Comparison of ENCODE assay signal across 8 cellular contexts in the genomic region with DNA sequence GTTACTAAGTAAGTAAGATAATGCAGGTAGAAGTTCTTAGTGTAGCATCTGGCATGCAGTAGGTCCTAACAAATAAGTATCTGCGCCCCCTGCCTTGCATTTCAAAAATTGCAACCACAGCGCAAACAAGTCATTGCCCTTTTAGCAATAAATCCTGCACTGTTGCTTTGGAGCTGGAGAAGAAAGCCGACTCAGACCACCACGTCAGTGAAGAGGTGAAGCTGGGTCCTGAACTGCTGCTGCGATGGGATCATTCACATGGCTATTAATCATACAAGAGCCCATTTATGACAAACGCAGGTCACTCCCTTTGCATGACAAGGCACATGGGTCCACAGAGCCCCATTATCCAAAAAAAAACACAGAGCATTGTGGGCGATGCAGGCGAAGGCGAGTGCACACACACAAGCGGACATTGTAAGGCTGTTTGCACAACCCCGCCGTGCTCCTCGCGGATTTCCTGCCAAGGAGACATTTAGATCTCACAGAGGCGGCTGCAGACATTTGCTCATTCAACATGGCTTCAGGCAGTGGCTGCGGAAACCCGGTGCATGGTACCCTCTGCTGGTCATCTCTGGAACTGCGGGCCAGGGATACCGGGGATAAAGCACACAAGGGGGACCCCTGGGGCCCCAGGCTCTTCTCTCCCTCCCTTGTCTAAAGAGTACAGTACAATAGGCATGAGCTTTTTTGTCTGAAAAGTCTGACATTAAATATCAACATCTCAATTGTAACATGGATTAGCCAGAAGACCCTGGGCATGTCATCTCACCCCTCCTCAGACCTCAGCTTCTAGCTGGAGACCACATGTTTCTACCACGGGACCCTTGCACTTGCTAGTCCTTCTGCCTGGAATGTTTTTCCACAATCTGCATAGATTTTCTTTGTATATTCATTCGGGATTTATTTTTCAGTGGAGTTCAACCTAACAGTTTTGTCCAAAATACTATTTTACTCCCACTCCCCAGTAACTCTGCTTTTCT. TPM values are rescaled to one million over a fixed set of nuclear protein-coding genes. Genes with fewer than 3 reads are reported as not detected.
DNase-seq lines count a peak whose midpoint lies in the region; TF ChIP-seq lines count a peak whose summit lies in the region.

No MANE protein-coding gene starts in this region.

- no CpG with 5 or more reads among the region's 21 CpGs for WGBS in H9 (ENCODE audit: extremely low coverage, insufficient read length, low lambda C conversion rate)
- 6% methylated on average over 21 of the region's 21 CpGs for WGBS in thymus

- H3K36me3 ChIP-seq in thymus (ENCODE audit: control insufficient read depth, insufficient read depth), result no peaks in the 10 kb centered on the region

- H2BK5ac ChIP-seq in H9 (ENCODE audit: insufficient read length, low read length), result no peak overlapping the region

- no peak overlapping the region for H3K27ac ChIP-seq in H9 (ENCODE audit: insufficient read length, low read depth, low read length)
- H3K27ac ChIP-seq in thymus (ENCODE audit: low read depth), result peak overlapping the region; percentile 82

- H3K4me3 ChIP-seq in thymus (ENCODE audit: low read length), result peak overlapping the region; percentile 46

- H3K27me3 ChIP-seq in H9 (ENCODE audit: insufficient read depth, low read length), result no peaks in the 10 kb centered on the region
- no peaks in the 10 kb centered on the region for H3K27me3 ChIP-seq in thymus (ENCODE audit: control insufficient read depth, insufficient read depth)

- H2BK12ac ChIP-seq in H9 (ENCODE audit: insufficient read length, low read depth, low read length), result no peak overlapping the region

- H3K27me3 Mint-ChIP-seq in H9 (ENCODE audit: low read depth) (no peaks in the 10 kb centered on the region), osteocyte (ENCODE audit: unreplicated experiment) (peaks cover 16% of the 10 kb centered on the region)

- no peaks in the 10 kb centered on the region for H3K36me3 Mint-ChIP-seq in H9 (ENCODE audit: insufficient read depth in 1 of 3, low read depth in 3 of 3)
- no peaks in the 10 kb centered on the region for H3K36me3 Mint-ChIP-seq in osteocyte (ENCODE audit: unreplicated experiment)

- DNase-seq in GF-D8 (lab: John Stamatoyannopoulos, UW) (peak; percentile 13), H9 (peak; percentile 86), LoVo (ENCODE audit: low spot score) (peak; percentile 70), SK-MEL-5 (ENCODE audit: low read depth, low spot score) (peak; percentile 89), head of caudate nucleus (peak; percentile 77 to 97 (median 92)), osteocyte (ENCODE audit: extremely low spot score, unreplicated experiment) (peak; percentile 95)
- peak; percentile 87 for DNase-seq in activated naive CD4-positive, alpha-beta T cell treated with anti-CD3 and anti-CD28 coated beads, Interleukin-2, amount 50 U/mL, for 16 hours

- H3K56ac ChIP-seq in H9 (ENCODE audit: insufficient read length, low read depth, low read length), result no peak overlapping the region

- H3K27ac Mint-ChIP-seq in H9 (peak overlapping the region; percentile 72 to 98 (median 98); a peak in 5 of 7 replicates), osteocyte (ENCODE audit: unreplicated experiment) (peak overlapping the region; percentile 36)

- no peaks in the 10 kb centered on the region for H3K9me3 ChIP-seq in H9 (ENCODE audit: control insufficient read depth, low read depth, low read length)
- H3K9me3 ChIP-seq in thymus (ENCODE audit: control insufficient read depth), result no peaks in the 10 kb centered on the region

- H3K4me2 ChIP-seq in H9 (ENCODE audit: insufficient read depth, insufficient read length, low read length), result peak overlapping the region; percentile 73

- peaks cover 7 to 8% of the 10 kb centered on the region in 2 experiments; a peak in 2 of 4 replicates for H3K4me1 Mint-ChIP-seq in H9
- H3K4me1 Mint-ChIP-seq in osteocyte (ENCODE audit: unreplicated experiment), result peaks cover 4% of the 10 kb centered on the region

- H3K4me1 ChIP-seq in H9 (ENCODE audit: insufficient read depth, low read length) (no peaks in the 10 kb centered on the region), thymus (ENCODE audit: control insufficient read depth, insufficient read depth, low read length) (peaks cover 2% of the 10 kb centered on the region)

- intact Hi-C loops in head of caudate nucleus (cut with DNase I), result loop anchor here (5.0 kb wide), 2 partner anchors 57 to 667 kb away; partner anchors contain the start of gene MYCN

- no peak overlapping the region for H2BK15ac ChIP-seq in H9 (ENCODE audit: low read depth, low read length)

- H4K5ac ChIP-seq in H9 (ENCODE audit: insufficient read length, low read depth, low read length), result peak overlapping the region; percentile 31

- no peak overlapping the region for H4K8ac ChIP-seq in H9 (replicated peaks; ENCODE audit: insufficient read length, low read depth, low read length)

- TF ChIP-seq CTCF in H9 (conservative IDR thresholded peaks at IDR 0.05) (peak; percentile 83), osteocyte (IDR thresholded peaks at IDR 0.05) (peak; percentile 77)

- H3K14ac ChIP-seq in H9 (ENCODE audit: insufficient read depth, low read length), result peak overlapping the region; percentile 56

- H3K4ac ChIP-seq in H9 (ENCODE audit: low read depth, low read length), result no peak overlapping the region

- H3K23me2 ChIP-seq in H9 (ENCODE audit: insufficient read length, low read depth, low read length, poor library complexity, severe bottlenecking), result peaks cover 4% of the 10 kb centered on the region

- H2BK20ac ChIP-seq in H9 (ENCODE audit: low read depth, low read length, poor library complexity, severe bottlenecking), result no peak overlapping the region

- no peak overlapping the region for H2AK5ac ChIP-seq in H9 (ENCODE audit: insufficient read length, low read length)

- no peaks in the 10 kb centered on the region for H4K20me1 ChIP-seq in H9 (ENCODE audit: control insufficient read depth, insufficient read depth, insufficient read length)

- H2BK120ac ChIP-seq in H9 (ENCODE audit: low read depth, low read length, poor library complexity, severe bottlenecking), result no peak overlapping the region

- peak overlapping the region; percentile 86 for H2AFZ ChIP-seq in H9 (ENCODE audit: low read length)

- H3T11ph ChIP-seq in H9 (ENCODE audit: low read length), result no peak overlapping the region

- no peaks in the 10 kb centered on the region for H3K79me2 ChIP-seq in H9 (ENCODE audit: insufficient read depth, low read length)

- H3K4me3 Mint-ChIP-seq in H9 (peak overlapping the region; percentile 81 to 83), osteocyte (ENCODE audit: unreplicated experiment) (peak overlapping the region; percentile 80)

- no peaks in the 10 kb centered on the region; a peak in 1 of 5 replicates for H3K9me3 Mint-ChIP-seq in H9
- no peaks in the 10 kb centered on the region for H3K9me3 Mint-ChIP-seq in osteocyte (ENCODE audit: unreplicated experiment)

- H3K9ac ChIP-seq in H9 (ENCODE audit: extremely low read depth, insufficient read length, low read length), result peak overlapping the region; percentile 50

- no peak overlapping the region for H3K23ac ChIP-seq in H9 (ENCODE audit: insufficient read length, low read depth, low read length)

- H3K18ac ChIP-seq in H9 (ENCODE audit: insufficient read length, low read depth, low read length), result peak overlapping the region; percentile 75

- H3K79me1 ChIP-seq in H9 (ENCODE audit: insufficient read depth, low read depth, low read length, poor library complexity, severe bottlenecking), result no peaks in the 10 kb centered on the region

- no peak overlapping the region for H4K91ac ChIP-seq in H9 (ENCODE audit: insufficient read length, low read depth, low read length)

- in situ Hi-C loops in SK-MEL-5 (cut with HindIII; ENCODE audit: low pct_unique_long_range_greater_than_20kb, low sequenced_read_pairs), result no loop called here

RNA-seq across cellular contexts. Expression of gene CYRIA, which starts 56.7 kb away (rescaled TPM):
- total RNA-seq in H9 (2021), result 2.2 and 2.3 TPM in 2 replicates
- 0.05 and 0.11 TPM in 2 replicates for total RNA-seq in SK-MEL-5 (2014; rRNA removed; shearing (Covaris generic))
- 0.08 TPM in 1 of 2 replicates, not detected in the other for polyA plus RNA-seq in SK-MEL-5 (2015; cell fraction: cytosol; rRNA removed)
- not detected in 2 replicates for polyA plus RNA-seq in SK-MEL-5 (2015; cell fraction: nucleus; rRNA removed)
- total RNA-seq in osteocyte, result 2.8 TPM in 2 replicates
- polyA plus RNA-seq in thymus, result 7.2 TPM

Comparison
In these comparisons a context has a peak if more than half of its experiments do, and no peak if none do; other contexts are left out.
1. DNase-seq: peak in every context shown above with its lines; median percentile 95 in osteocyte; 92 in head of caudate nucleus; 89 in SK-MEL-5; 87 in activated naive CD4-positive, alpha-beta T cell treated with anti-CD3 and anti-CD28 coated beads, Interleukin-2, amount 50 U/mL, for 16 hours; 86 in H9; 70 in LoVo; 13 in GF-D8.